ENCODE assay signal across 10 cellular contexts in genomic region chr21:16535100-16535418, GRCh38.
DNase-seq lines count a peak whose midpoint lies in the region; ATAC-seq, FAIRE-seq and TF ChIP-seq lines count a peak whose summit lies in the region.
"Had no signal": no experiment of that assay in that cellular context is flagged by ENCODE, and none has a peak within 500 bp of the region (broad histone marks: within the 10 kb centered on the region; RNA-seq: fewer than 3 reads in every experiment).

No MANE protein-coding gene starts in this region.

- no peaks in the 10 kb centered on the region for H3K4me1 ChIP-seq in transverse colon

- no peak for TF ChIP-seq EP300 in transverse colon (IDR thresholded peaks at IDR 0.05; ENCODE audit: low read depth)

- H3K4me3 ChIP-seq in bronchial epithelial cell (ENCODE audit: low read depth, low read length) (peak overlapping the region; percentile 29), transverse colon (peak overlapping the region in 2 of 4 donors; percentile 15 to 29)

- peak overlapping the region; percentile 54 to 83 (median 66) for H3K27ac ChIP-seq in transverse colon

- DNase-seq in NCI-H1092 (lab: John Stamatoyannopoulos, UW) (peak; percentile 55), bronchial epithelial cell (ENCODE audit: low read depth) (peak; percentile 83), left colon (peak; percentile 10 to 52), transverse colon (peak; percentile 30), NCI-H510A treated with DMSO at 0.1 percent for 48 hours (lab: John Stamatoyannopoulos, UW) (no peak), frontal cortex (ENCODE audit: low spot score in 2 of 2) (no peak)
- DNase-seq: activated CD4-positive, alpha-beta T cell treated with anti-CD3 and anti-CD28 coated beads, Interleukin-2, amount 10 ng/mL, durations not matched to agents 7 days and 5 days; H9 had no signal

- H3K36me3 ChIP-seq in bronchial epithelial cell (ENCODE audit: control insufficient read depth, insufficient read depth, low read length) (no peaks in the 10 kb centered on the region), transverse colon (no peaks in the 10 kb centered on the region)

- in situ Hi-C loops in transverse colon (cut with MboI; ENCODE audit: low pct_ligation_motif_present in 1 of 4, low pct_unique_long_range_greater_than_20kb in 1 of 4, low sequenced_read_pairs in 3 of 4): no loop called here

- intact Hi-C loops in left colon (cut with DNase I, micrococcal nuclease) (no loop called here), transverse colon (cut with DNase I; ENCODE audit: low total_unique reads) (no loop called here)

- TF ChIP-seq POLR2A in transverse colon (IDR thresholded peaks at IDR 0.05): no peak
- no peak for TF ChIP-seq POLR2A in GM18505 (IDR thresholded peaks at IDR 0.05; ENCODE audit: borderline replicate concordance, extremely low read depth, insufficient read depth, insufficient read length)

- no peak for FAIRE-seq in bronchial epithelial cell (lab: Jason Lieb, UNC)
- FAIRE-seq in frontal cortex (lab: Jason Lieb, UNC): no peak

- H3K27me3 ChIP-seq in bronchial epithelial cell (ENCODE audit: control insufficient read depth, insufficient read depth, low read length): no peaks in the 10 kb centered on the region
- no peaks in the 10 kb centered on the region for H3K27me3 ChIP-seq in transverse colon

- TF ChIP-seq CTCF in bronchial epithelial cell (IDR thresholded peaks at IDR 0.05; ENCODE audit: insufficient read depth, low read length, severe bottlenecking): no peak
- no peak for TF ChIP-seq CTCF in transverse colon (IDR thresholded peaks at IDR 0.05)

- no peak for ATAC-seq in left colon
- ATAC-seq in GM21367 (IDR thresholded peaks at IDR 0.05; ENCODE audit: unreplicated experiment): no peak
- ATAC-seq in GM18505 (IDR thresholded peaks at IDR 0.05; ENCODE audit: unreplicated experiment): no peak

- 59 to 60% methylated on average over 3 to 6 of the region's 6 CpGs for WGBS in transverse colon (ENCODE audit: low coverage in 1 of 2), 2 donors

- H3K9me3 ChIP-seq in transverse colon: no peaks in the 10 kb centered on the region

Comparison
In these comparisons a context has a peak if more than half of its experiments do, and no peak if none do; other contexts are left out.
1. DNase-seq: peak in NCI-H1092 (single experiment), bronchial epithelial cell (single experiment), left colon (2 of 2) and transverse colon (single experiment); none in NCI-H510A treated with DMSO at 0.1 percent for 48 hours (single experiment) and frontal cortex (0 of 2).